Comparison of ENCODE assay signal across 8 cellular contexts in genomic region chr15:38130200-38130567, GRCh38.
DNase-seq lines count a peak whose midpoint lies in the region; TF ChIP-seq lines count a peak whose summit lies in the region.

No MANE protein-coding gene starts in this region.

- H3K36me3 ChIP-seq in GM23248 (ENCODE audit: low read depth) (no peaks in the 10 kb centered on the region), SK-N-SH (replicated peaks in 1 of 2; ENCODE audit: control insufficient read depth in 1 of 2, insufficient read depth in 2 of 2, low read length in 1 of 2) (no peaks in the 10 kb centered on the region), mesenchymal stem cell (ENCODE audit: control insufficient read depth in 1 of 2, insufficient read depth in 2 of 2, low read depth in 1 of 2, low read length in 2 of 2) (no peaks in the 10 kb centered on the region)

- peak overlapping the region; percentile 29 for H2BK120ac ChIP-seq in mesenchymal stem cell (ENCODE audit: low read depth, low read length)

- no peaks in the 10 kb centered on the region for H3K9me3 ChIP-seq in GM23248 (ENCODE audit: low read depth)
- H3K9me3 ChIP-seq in SK-N-SH = no peaks in the 10 kb centered on the region
- H3K9me3 ChIP-seq in mesenchymal stem cell (ENCODE audit: control insufficient read depth, low read length) = no peaks in the 10 kb centered on the region

- H3K27me3 ChIP-seq in GM23248 (replicated peaks; ENCODE audit: insufficient read depth) (no peaks in the 10 kb centered on the region), SK-N-SH (ENCODE audit: insufficient read depth) (no peaks in the 10 kb centered on the region), mesenchymal stem cell (ENCODE audit: control insufficient read depth in 1 of 2, insufficient read depth in 1 of 2, low read length in 2 of 2) (no peaks in the 10 kb centered on the region)

- no peak for TF ChIP-seq EP300 in SK-N-SH (IDR thresholded peaks at IDR 0.05; ENCODE audit: borderline replicate concordance in 1 of 2, low read depth in 1 of 2, low read length in 1 of 2)

- H2AK5ac ChIP-seq in mesenchymal stem cell (ENCODE audit: low read length, severe bottlenecking) = peak overlapping the region; percentile 45

- no peaks in the 10 kb centered on the region for H4K20me1 ChIP-seq in GM23248 (ENCODE audit: insufficient read depth)
- H4K20me1 ChIP-seq in SK-N-SH (ENCODE audit: insufficient read depth) = no peaks in the 10 kb centered on the region

- H3K14ac ChIP-seq in mesenchymal stem cell (ENCODE audit: low read length in 2 of 2) = no peak overlapping the region

- no peak overlapping the region for H2BK5ac ChIP-seq in mesenchymal stem cell (ENCODE audit: low read depth, low read length, poor library complexity, severe bottlenecking)

- H3K4ac ChIP-seq in mesenchymal stem cell (ENCODE audit: low read depth in 1 of 2, low read length in 2 of 2) = peak overlapping the region; percentile 47 to 88

- peak overlapping the region; percentile 75 for H3K9ac ChIP-seq in GM23248
- H3K9ac ChIP-seq in SK-N-SH = peak overlapping the region; percentile 44; the same call in 1 of the 2 replicates
- peak overlapping the region; percentile 92 for H3K9ac ChIP-seq in mesenchymal stem cell (ENCODE audit: low read length)

- H3K4me1 ChIP-seq in GM23248 (ENCODE audit: insufficient read depth) (peaks cover 40% of the 10 kb centered on the region), SK-N-SH (ENCODE audit: control insufficient read depth in 1 of 2, insufficient read depth in 2 of 2, low read depth in 1 of 2, low read length in 1 of 2) (peaks cover 15 to 26% of the 10 kb centered on the region in 2 experiments), mesenchymal stem cell (ENCODE audit: control insufficient read depth, insufficient read depth, low read depth, low read length) (peaks cover 4% of the 10 kb centered on the region)

- no peaks in the 10 kb centered on the region for H3K9me2 ChIP-seq in GM23248 (ENCODE audit: insufficient read depth)
- no peaks in the 10 kb centered on the region; the same call in 1 of the 2 replicates for H3K9me2 ChIP-seq in SK-N-SH

- peak overlapping the region; percentile 81 to 95 for H2BK12ac ChIP-seq in mesenchymal stem cell (ENCODE audit: low read length in 2 of 2)

- TF ChIP-seq RAD21 in SK-N-SH (IDR thresholded peaks at IDR 0.05; ENCODE audit: low read length) = no peak

- H3K4me2 ChIP-seq in GM23248 (ENCODE audit: unreplicated experiment) (peak overlapping the region; percentile 81), SK-N-SH (peak overlapping the region; percentile 69), mesenchymal stem cell (ENCODE audit: low read length, poor library complexity, severe bottlenecking) (no peak overlapping the region)

- no peaks in the 10 kb centered on the region for H3K79me1 ChIP-seq in mesenchymal stem cell (replicated peaks; ENCODE audit: low read length, poor library complexity, severe bottlenecking)

- peak overlapping the region; percentile 91 to 98 for H3K18ac ChIP-seq in mesenchymal stem cell (ENCODE audit: low read depth in 1 of 2, low read length in 2 of 2)

- CTCF ChIA-PET in SK-N-SH (lab: Yijun Ruan, JAX) = no interaction called here

- no peak for TF ChIP-seq CTCF in SK-N-SH (IDR thresholded peaks at IDR 0.05)

- no peaks in the 10 kb centered on the region for H3K79me2 ChIP-seq in GM23248 (ENCODE audit: insufficient read depth)
- H3K79me2 ChIP-seq in SK-N-SH (ENCODE audit: insufficient read depth) = no peaks in the 10 kb centered on the region

- peak overlapping the region in 1 of 2 experiments; percentile 83 for H3K23ac ChIP-seq in mesenchymal stem cell (ENCODE audit: low read length in 2 of 2)

- WGBS in GM23248 (ENCODE audit: low coverage in 1 of 2, low lambda C conversion rate in 2 of 2, missing lambda C conversion rate in 2 of 2), 2 experiments = 0 to 5% methylated on average over 8 of the region's 8 CpGs
- 87% methylated on average over 8 of the region's 8 CpGs for WGBS in SK-N-SH (ENCODE audit: low lambda C conversion rate)
- WGBS in mesenchymal stem cell = 85% methylated on average over 8 of the region's 8 CpGs

- H3F3A ChIP-seq in GM23248 (ENCODE audit: insufficient read depth) (peaks cover 50% of the 10 kb centered on the region), SK-N-SH (replicated peaks; ENCODE audit: insufficient read depth) (peaks cover 28% of the 10 kb centered on the region)

- POLR2A ChIA-PET in SK-N-SH (lab: Yijun Ruan, JAX) = no interaction called here

- peak overlapping the region; percentile 89 for H3K27ac ChIP-seq in GM23248
- H3K27ac ChIP-seq in SK-N-SH (ENCODE audit: low read depth in 2 of 2, low read length in 1 of 2) = peak overlapping the region; percentile 79 to 90
- H3K27ac ChIP-seq in mesenchymal stem cell (ENCODE audit: low read length, poor library complexity, severe bottlenecking) = no peak overlapping the region

- H2AFZ ChIP-seq in GM23248 = peak overlapping the region; percentile 34
- peak overlapping the region; percentile 62; the same call in 1 of the 2 replicates for H2AFZ ChIP-seq in SK-N-SH (ENCODE audit: low read depth)
- no peak overlapping the region for H2AFZ ChIP-seq in mesenchymal stem cell (ENCODE audit: low read depth, low read length)

- peak overlapping the region; percentile 33 for H4K8ac ChIP-seq in mesenchymal stem cell (ENCODE audit: low read length)

- peak overlapping the region; percentile 43 for H4K91ac ChIP-seq in mesenchymal stem cell (ENCODE audit: low read length)

- H3K4me3 ChIP-seq in GM23248 (peak overlapping the region; percentile 63), SK-N-SH (ENCODE audit: low read depth in 2 of 2, low read length in 1 of 2) (peak overlapping the region; percentile 30 to 47; a peak in 3 of 4 replicates), mesenchymal stem cell (ENCODE audit: insufficient read depth in 1 of 2, low read depth in 1 of 2, low read length in 2 of 2) (peak overlapping the region in 1 of 2 experiments; percentile 74)

- in situ Hi-C loops in GM23248 (cut with MboI) = no loop called here

- DNase-seq in Daoy (ENCODE audit: low read depth) (peak; percentile 19), GM23248 (peak; percentile 67), SK-N-SH (no peak), mesenchymal stem cell (no peak), HuH-7.5 (ENCODE audit: low spot score) (no peak), SKM-1 (lab: John Stamatoyannopoulos, UW; ENCODE audit: unreplicated experiment) (no peak), SW480 (ENCODE audit: low spot score) (no peak)
- DNase-seq in NK-92 treated with Interleukin-12 subunit alpha and Interleukin-12 subunit beta, amount 100 ng/mL, for 24 hours (lab: John Stamatoyannopoulos, UW) = no peak

- H2BK15ac ChIP-seq in mesenchymal stem cell (ENCODE audit: low read depth, poor library complexity, severe bottlenecking) = no peak overlapping the region

TF ChIP-seq in SK-N-SH, 30 proteins besides CTCF, POLR2A, EP300 and RAD21:
- TF ChIP-seq FOSL2 (IDR thresholded peaks at IDR 0.05; ENCODE audit: borderline replicate concordance, low read depth) (no peak), YY1 (IDR thresholded peaks at IDR 0.05; ENCODE audit: low read depth) (no peak), TCF12 (IDR thresholded peaks at IDR 0.05) (no peak), GABPA (IDR thresholded peaks at IDR 0.05; ENCODE audit: low read depth) (no peak), ELF1 (IDR thresholded peaks at IDR 0.05) (no peak), CHD2 (IDR thresholded peaks at IDR 0.05; ENCODE audit: low read length, partially characterized antibody) (no peak), RCOR1 (IDR thresholded peaks at IDR 0.05; ENCODE audit: low read length) (no peak), MXI1 (IDR thresholded peaks at IDR 0.05; ENCODE audit: low read depth, low read length) (no peak), MEF2A (IDR thresholded peaks at IDR 0.05; ENCODE audit: borderline replicate concordance, low read depth) (no peak), GATA2 (CRISPR knock-in tag; IDR thresholded peaks at IDR 0.05) (no peak), EZH2phosphoT487 (IDR thresholded peaks at IDR 0.05; ENCODE audit: borderline replicate concordance, low read depth) (no peak), USF1 (IDR thresholded peaks at IDR 0.05; ENCODE audit: borderline replicate concordance, low read depth) (no peak), JUND (IDR thresholded peaks at IDR 0.05) (no peak)
- TF ChIP-seq, protein P1, sequence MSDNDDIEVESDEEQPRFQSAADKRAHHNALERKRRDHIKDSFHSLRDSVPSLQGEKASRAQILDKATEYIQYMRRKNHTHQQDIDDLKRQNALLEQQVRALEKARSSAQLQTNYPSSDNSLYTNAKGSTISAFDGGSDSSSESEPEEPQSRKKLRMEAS (IDR thresholded peaks at IDR 0.05; ENCODE audit: low read depth) = no peak
- TF ChIP-seq, protein P2, sequence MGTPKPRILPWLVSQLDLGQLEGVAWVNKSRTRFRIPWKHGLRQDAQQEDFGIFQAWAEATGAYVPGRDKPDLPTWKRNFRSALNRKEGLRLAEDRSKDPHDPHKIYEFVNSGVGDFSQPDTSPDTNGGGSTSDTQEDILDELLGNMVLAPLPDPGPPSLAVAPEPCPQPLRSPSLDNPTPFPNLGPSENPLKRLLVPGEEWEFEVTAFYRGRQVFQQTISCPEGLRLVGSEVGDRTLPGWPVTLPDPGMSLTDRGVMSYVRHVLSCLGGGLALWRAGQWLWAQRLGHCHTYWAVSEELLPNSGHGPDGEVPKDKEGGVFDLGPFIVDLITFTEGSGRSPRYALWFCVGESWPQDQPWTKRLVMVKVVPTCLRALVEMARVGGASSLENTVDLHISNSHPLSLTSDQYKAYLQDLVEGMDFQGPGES (IDR thresholded peaks at IDR 0.05; ENCODE audit: low read depth, low read length) = no peak
- TF ChIP-seq, protein P3, sequence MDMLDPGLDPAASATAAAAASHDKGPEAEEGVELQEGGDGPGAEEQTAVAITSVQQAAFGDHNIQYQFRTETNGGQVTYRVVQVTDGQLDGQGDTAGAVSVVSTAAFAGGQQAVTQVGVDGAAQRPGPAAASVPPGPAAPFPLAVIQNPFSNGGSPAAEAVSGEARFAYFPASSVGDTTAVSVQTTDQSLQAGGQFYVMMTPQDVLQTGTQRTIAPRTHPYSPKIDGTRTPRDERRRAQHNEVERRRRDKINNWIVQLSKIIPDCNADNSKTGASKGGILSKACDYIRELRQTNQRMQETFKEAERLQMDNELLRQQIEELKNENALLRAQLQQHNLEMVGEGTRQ (IDR thresholded peaks at IDR 0.05; ENCODE audit: borderline replicate concordance, low read depth, low read length) = no peak

Comparison
In these comparisons a context has a peak if more than half of its experiments do, and no peak if none do; other contexts are left out.
1. DNase-seq: peak in Daoy (single experiment) and GM23248 (single experiment); none in SK-N-SH (single experiment), mesenchymal stem cell (single experiment), HuH-7.5 (single experiment), SKM-1 (single experiment), NK-92 treated with Interleukin-12 subunit alpha and Interleukin-12 subunit beta, amount 100 ng/mL, for 24 hours (single experiment) and SW480 (single experiment).
2. Peak in every context shown above with its lines, with median percentiles within 50 percentile points of each other: H3K9ac ChIP-seq.